Comparison of ENCODE assay signal across 1 cellular context in genomic region chr20:35269055-35269781, GRCh38.
TF ChIP-seq lines count a peak whose summit lies in the region.

No MANE protein-coding gene starts in this region.

TF ChIP-seq in H1, 55 proteins besides CTCF, POLR2A, EP300 and RAD21:
- TF ChIP-seq CHD1 (IDR thresholded peaks at IDR 0.05; ENCODE audit: low read depth, low read length) (no peak), CBX8 (IDR thresholded peaks at IDR 0.05; ENCODE audit: borderline replicate concordance, low read depth, low read length) (no peak), YY1 (IDR thresholded peaks at IDR 0.05; ENCODE audit: low read depth, low read length) (peak; percentile 37; the same call in 1 of the 2 replicates), POLR2AphosphoS5 (IDR thresholded peaks at IDR 0.05; ENCODE audit: low read depth, low read length) (peak; percentile 49; the same call in 1 of the 2 replicates), TEAD4 (IDR thresholded peaks at IDR 0.05; ENCODE audit: low read depth, low read length) (no peak), CREB1 (IDR thresholded peaks at IDR 0.05) (peak; percentile 44; the same call in 1 of the 2 replicates), JUND (IDR thresholded peaks at IDR 0.05; ENCODE audit: low read length) (no peak)
- TF ChIP-seq, protein P1, sequence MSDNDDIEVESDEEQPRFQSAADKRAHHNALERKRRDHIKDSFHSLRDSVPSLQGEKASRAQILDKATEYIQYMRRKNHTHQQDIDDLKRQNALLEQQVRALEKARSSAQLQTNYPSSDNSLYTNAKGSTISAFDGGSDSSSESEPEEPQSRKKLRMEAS (IDR thresholded peaks at IDR 0.05), result peak; percentile 54
- TF ChIP-seq, protein P2, sequence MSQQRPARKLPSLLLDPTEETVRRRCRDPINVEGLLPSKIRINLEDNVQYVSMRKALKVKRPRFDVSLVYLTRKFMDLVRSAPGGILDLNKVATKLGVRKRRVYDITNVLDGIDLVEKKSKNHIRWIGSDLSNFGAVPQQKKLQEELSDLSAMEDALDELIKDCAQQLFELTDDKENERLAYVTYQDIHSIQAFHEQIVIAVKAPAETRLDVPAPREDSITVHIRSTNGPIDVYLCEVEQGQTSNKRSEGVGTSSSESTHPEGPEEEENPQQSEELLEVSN (IDR thresholded peaks at IDR 0.05), result peak; percentile 28; the same call in 1 of the 2 replicates
TF ChIP-seq in H1: peak in this region for 5.
